1 cellular context compared by ENCODE assay signal in genomic region chr7:87876040-87876758, GRCh38.
TF ChIP-seq lines count a peak whose summit lies in the region.

TSS of gene DBF4 (plus strand) at chr7:87876493. CDS start at chr7:87876733, 240 bp downstream.
TSS of gene SLC25A40 (minus strand) at chr7:87876360. CDS start at chr7:87858727, 17,633 bp downstream.

TF ChIP-seq in HepG2, 621 proteins besides CTCF, POLR2A, EP300 and RAD21 (continued from another document and continues in another):
- TF ChIP-seq PRDM15 (CRISPR knock-in tag; IDR thresholded peaks at IDR 0.05) (peak; percentile 76), ZNF562 (CRISPR knock-in tag; IDR thresholded peaks at IDR 0.05; ENCODE audit: borderline replicate concordance) (peak; percentile 72; the same call in 1 of the 2 replicates), FOSL2 (CRISPR knock-in tag; IDR thresholded peaks at IDR 0.05) (no peak; the same call in 1 of the 2 replicates), ZFP90 (CRISPR knock-in tag; IDR thresholded peaks at IDR 0.05; ENCODE audit: borderline replicate concordance) (peak; percentile 90), CENPT (CRISPR knock-in tag; IDR thresholded peaks at IDR 0.05; ENCODE audit: low read depth) (0 out of 2 replicates have a peak, but pooled peaks have one; percentile 60), SMAD1 (CRISPR knock-in tag; IDR thresholded peaks at IDR 0.05; ENCODE audit: borderline replicate concordance, low read depth) (0 out of 2 replicates have a peak, but pooled peaks have one; percentile 21), ZNF329 (CRISPR knock-in tag; IDR thresholded peaks at IDR 0.05; ENCODE audit: low read depth) (peak; percentile 59; the same call in 1 of the 2 replicates), ATF1 (CRISPR knock-in tag; IDR thresholded peaks at IDR 0.05) (no peak), AGO2 (optimal IDR thresholded peaks at IDR 0.05; ENCODE audit: low read depth, low read length) (peak; percentile 55), SMAD3 (CRISPR knock-in tag; IDR thresholded peaks at IDR 0.05) (no peak; the same call in 1 of the 2 replicates), RNF2 (conservative IDR thresholded peaks at IDR 0.05; ENCODE audit: low read depth) (peak; percentile 86), ZNF207 (IDR thresholded peaks at IDR 0.05; ENCODE audit: borderline replicate concordance) (no peak), JARID2 (CRISPR knock-in tag; IDR thresholded peaks at IDR 0.05; ENCODE audit: insufficient replicate concordance) (no peak), ZNF543 (CRISPR knock-in tag; IDR thresholded peaks at IDR 0.05) (no peak), TBX3 (IDR thresholded peaks at IDR 0.05; ENCODE audit: borderline replicate concordance) (0 out of 2 replicates have a peak, but pooled peaks have one; percentile 35), SOX5 (CRISPR knock-in tag; IDR thresholded peaks at IDR 0.05; ENCODE audit: borderline replicate concordance) (no peak), ZNF30 (CRISPR knock-in tag; IDR thresholded peaks at IDR 0.05) (no peak), THAP9 (CRISPR knock-in tag; IDR thresholded peaks at IDR 0.05; ENCODE audit: borderline replicate concordance) (no peak; the same call in 1 of the 2 replicates), ZHX1 (CRISPR knock-in tag; IDR thresholded peaks at IDR 0.05; ENCODE audit: low read depth) (peak; percentile 49; the same call in 1 of the 2 replicates), ZNF17 (CRISPR knock-in tag; IDR thresholded peaks at IDR 0.05) (no peak), TIGD3 (CRISPR knock-in tag; IDR thresholded peaks at IDR 0.05; ENCODE audit: borderline replicate concordance) (0 out of 2 replicates have a peak, but pooled peaks have one; percentile 18), NBN (conservative IDR thresholded peaks at IDR 0.05) (no peak), DMAP1 (CRISPR knock-in tag; IDR thresholded peaks at IDR 0.05) (peak; percentile 45; the same call in 1 of the 2 replicates), ZFY (CRISPR knock-in tag; IDR thresholded peaks at IDR 0.05) (peak; percentile 78), ATF3 (CRISPR knock-in tag; IDR thresholded peaks at IDR 0.05) (no peak), MBNL3 (CRISPR knock-in tag; conservative IDR thresholded peaks at IDR 0.05) (no peak), HNRNPUL1 (IDR thresholded peaks at IDR 0.05; ENCODE audit: low read depth, low read length) (peak; percentile 55; the same call in 1 of the 2 replicates), ZNF550 (CRISPR knock-in tag; IDR thresholded peaks at IDR 0.05; ENCODE audit: borderline replicate concordance) (no peak), MTF2 (CRISPR knock-in tag; IDR thresholded peaks at IDR 0.05; ENCODE audit: borderline replicate concordance) (no peak; the same call in 1 of the 2 replicates), CREM (IDR thresholded peaks at IDR 0.05) (peak; percentile 21; the same call in 1 of the 2 replicates), CREM (CRISPR knock-in tag; IDR thresholded peaks at IDR 0.05) (no peak), MAZ (IDR thresholded peaks at IDR 0.05; ENCODE audit: borderline replicate concordance, low read depth, low read length) (peak; percentile 64; the same call in 1 of the 2 replicates), MAZ (CRISPR knock-in tag; IDR thresholded peaks at IDR 0.05; ENCODE audit: low read depth) (peak; percentile 94), MATR3 (CRISPR knock-in tag; IDR thresholded peaks at IDR 0.05) (no peak), ZNF878 (CRISPR knock-in tag; IDR thresholded peaks at IDR 0.05) (0 out of 2 replicates have a peak, but pooled peaks have one; percentile 33), ZNF788 (CRISPR knock-in tag; IDR thresholded peaks at IDR 0.05; ENCODE audit: borderline replicate concordance) (no peak; the same call in 1 of the 2 replicates), TEAD2 (CRISPR knock-in tag; IDR thresholded peaks at IDR 0.05) (no peak), TCF12 (IDR thresholded peaks at IDR 0.05) (no peak), TCF12 (CRISPR knock-in tag; IDR thresholded peaks at IDR 0.05) (peak; percentile 46; the same call in 1 of the 2 replicates)
- TF ChIP-seq, protein P1, sequence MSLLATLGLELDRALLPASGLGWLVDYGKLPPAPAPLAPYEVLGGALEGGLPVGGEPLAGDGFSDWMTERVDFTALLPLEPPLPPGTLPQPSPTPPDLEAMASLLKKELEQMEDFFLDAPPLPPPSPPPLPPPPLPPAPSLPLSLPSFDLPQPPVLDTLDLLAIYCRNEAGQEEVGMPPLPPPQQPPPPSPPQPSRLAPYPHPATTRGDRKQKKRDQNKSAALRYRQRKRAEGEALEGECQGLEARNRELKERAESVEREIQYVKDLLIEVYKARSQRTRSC (CRISPR knock-in tag; IDR thresholded peaks at IDR 0.05; ENCODE audit: low read depth) = no peak
- TF ChIP-seq, protein P2, sequence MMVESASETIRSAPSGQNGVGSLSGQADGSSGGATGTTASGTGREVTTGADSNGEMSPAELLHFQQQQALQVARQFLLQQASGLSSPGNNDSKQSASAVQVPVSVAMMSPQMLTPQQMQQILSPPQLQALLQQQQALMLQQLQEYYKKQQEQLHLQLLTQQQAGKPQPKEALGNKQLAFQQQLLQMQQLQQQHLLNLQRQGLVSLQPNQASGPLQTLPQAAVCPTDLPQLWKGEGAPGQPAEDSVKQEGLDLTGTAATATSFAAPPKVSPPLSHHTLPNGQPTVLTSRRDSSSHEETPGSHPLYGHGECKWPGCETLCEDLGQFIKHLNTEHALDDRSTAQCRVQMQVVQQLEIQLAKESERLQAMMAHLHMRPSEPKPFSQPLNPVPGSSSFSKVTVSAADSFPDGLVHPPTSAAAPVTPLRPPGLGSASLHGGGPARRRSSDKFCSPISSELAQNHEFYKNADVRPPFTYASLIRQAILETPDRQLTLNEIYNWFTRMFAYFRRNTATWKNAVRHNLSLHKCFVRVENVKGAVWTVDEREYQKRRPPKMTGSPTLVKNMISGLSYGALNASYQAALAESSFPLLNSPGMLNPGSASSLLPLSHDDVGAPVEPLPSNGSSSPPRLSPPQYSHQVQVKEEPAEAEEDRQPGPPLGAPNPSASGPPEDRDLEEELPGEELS (CRISPR knock-in tag; IDR thresholded peaks at IDR 0.05) = peak; percentile 69
- TF ChIP-seq, protein P3, sequence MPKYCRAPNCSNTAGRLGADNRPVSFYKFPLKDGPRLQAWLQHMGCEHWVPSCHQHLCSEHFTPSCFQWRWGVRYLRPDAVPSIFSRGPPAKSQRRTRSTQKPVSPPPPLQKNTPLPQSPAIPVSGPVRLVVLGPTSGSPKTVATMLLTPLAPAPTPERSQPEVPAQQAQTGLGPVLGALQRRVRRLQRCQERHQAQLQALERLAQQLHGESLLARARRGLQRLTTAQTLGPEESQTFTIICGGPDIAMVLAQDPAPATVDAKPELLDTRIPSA (CRISPR knock-in tag; IDR thresholded peaks at IDR 0.05; ENCODE audit: borderline replicate concordance) = 0 out of 2 replicates have a peak, but pooled peaks have one; percentile 55
- TF ChIP-seq, protein P4, sequence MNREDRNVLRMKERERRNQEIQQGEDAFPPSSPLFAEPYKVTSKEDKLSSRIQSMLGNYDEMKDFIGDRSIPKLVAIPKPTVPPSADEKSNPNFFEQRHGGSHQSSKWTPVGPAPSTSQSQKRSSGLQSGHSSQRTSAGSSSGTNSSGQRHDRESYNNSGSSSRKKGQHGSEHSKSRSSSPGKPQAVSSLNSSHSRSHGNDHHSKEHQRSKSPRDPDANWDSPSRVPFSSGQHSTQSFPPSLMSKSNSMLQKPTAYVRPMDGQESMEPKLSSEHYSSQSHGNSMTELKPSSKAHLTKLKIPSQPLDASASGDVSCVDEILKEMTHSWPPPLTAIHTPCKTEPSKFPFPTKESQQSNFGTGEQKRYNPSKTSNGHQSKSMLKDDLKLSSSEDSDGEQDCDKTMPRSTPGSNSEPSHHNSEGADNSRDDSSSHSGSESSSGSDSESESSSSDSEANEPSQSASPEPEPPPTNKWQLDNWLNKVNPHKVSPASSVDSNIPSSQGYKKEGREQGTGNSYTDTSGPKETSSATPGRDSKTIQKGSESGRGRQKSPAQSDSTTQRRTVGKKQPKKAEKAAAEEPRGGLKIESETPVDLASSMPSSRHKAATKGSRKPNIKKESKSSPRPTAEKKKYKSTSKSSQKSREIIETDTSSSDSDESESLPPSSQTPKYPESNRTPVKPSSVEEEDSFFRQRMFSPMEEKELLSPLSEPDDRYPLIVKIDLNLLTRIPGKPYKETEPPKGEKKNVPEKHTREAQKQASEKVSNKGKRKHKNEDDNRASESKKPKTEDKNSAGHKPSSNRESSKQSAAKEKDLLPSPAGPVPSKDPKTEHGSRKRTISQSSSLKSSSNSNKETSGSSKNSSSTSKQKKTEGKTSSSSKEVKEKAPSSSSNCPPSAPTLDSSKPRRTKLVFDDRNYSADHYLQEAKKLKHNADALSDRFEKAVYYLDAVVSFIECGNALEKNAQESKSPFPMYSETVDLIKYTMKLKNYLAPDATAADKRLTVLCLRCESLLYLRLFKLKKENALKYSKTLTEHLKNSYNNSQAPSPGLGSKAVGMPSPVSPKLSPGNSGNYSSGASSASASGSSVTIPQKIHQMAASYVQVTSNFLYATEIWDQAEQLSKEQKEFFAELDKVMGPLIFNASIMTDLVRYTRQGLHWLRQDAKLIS (CRISPR knock-in tag; IDR thresholded peaks at IDR 0.05) = no peak
